9 cellular contexts compared by ENCODE assay signal in genomic region chr1:34885405-34886247, GRCh38. TPM values are rescaled to one million over a fixed set of nuclear protein-coding genes. Genes with fewer than 3 reads are reported as not detected.
A peak's percentile ranks its signal among the peaks of the same experiment; 100 is the strongest.
DNase-seq lines count a peak whose midpoint lies in the region; ATAC-seq and TF ChIP-seq lines count a peak whose summit lies in the region.
"Had no signal": no experiment of that assay in that cellular context is flagged by ENCODE, and none has a peak within 500 bp of the region (broad histone marks: within the 10 kb centered on the region; RNA-seq: fewer than 3 reads in every experiment).

No MANE protein-coding gene starts in this region.

- peak; percentile 65 for DNase-seq in activated CD8-positive, alpha-beta memory T cell treated with anti-CD3 and anti-CD28 coated beads, Interleukin-2, amount 10 ng/mL, durations not matched to agents 7 days and 5 days
- DNase-seq in fibroblast of mammary gland (ENCODE audit: low read depth) (peak; percentile 19), psoas muscle (peak; percentile 45 to 64), inferior parietal cortex (ENCODE audit: extremely low spot score) (no peak)

- H3K36me3 Mint-ChIP-seq in activated CD8-positive, alpha-beta memory T cell treated with anti-CD3 and anti-CD28 coated beads, Interleukin-2, amount 10 ng/mL, durations not matched to agents 7 days and 5 days = no peaks in the 10 kb centered on the region

- no peaks in the 10 kb centered on the region for H3K36me3 ChIP-seq in psoas muscle (ENCODE audit: insufficient read depth in 1 of 2, low read depth in 1 of 2)

- H3K27me3 ChIP-seq in psoas muscle (ENCODE audit: insufficient read depth in 3 of 3, low read length in 2 of 3) = peaks cover 12 to 61% (median 14%) of the 10 kb centered on the region in 3 donors

- peaks cover 55% of the 10 kb centered on the region for H3K27me3 Mint-ChIP-seq in activated CD8-positive, alpha-beta memory T cell treated with anti-CD3 and anti-CD28 coated beads, Interleukin-2, amount 10 ng/mL, durations not matched to agents 7 days and 5 days

- ATAC-seq in GM19035 (IDR thresholded peaks at IDR 0.05; ENCODE audit: unreplicated experiment) (peak; percentile 56), psoas muscle (peak in 2 of 4 donors; percentile 25 to 32), HG02610 (IDR thresholded peaks at IDR 0.05; ENCODE audit: unreplicated experiment) (no peak), HG03378 (IDR thresholded peaks at IDR 0.05; ENCODE audit: unreplicated experiment) (no peak), HG03039 (IDR thresholded peaks at IDR 0.05; ENCODE audit: unreplicated experiment) (no peak)
- peak; percentile 88 for ATAC-seq in activated CD8-positive, alpha-beta memory T cell treated with anti-CD3 and anti-CD28 coated beads, Interleukin-2, amount 10 ng/mL, durations not matched to agents 7 days and 5 days

- H3K4me3 Mint-ChIP-seq in activated CD8-positive, alpha-beta memory T cell treated with anti-CD3 and anti-CD28 coated beads, Interleukin-2, amount 10 ng/mL, durations not matched to agents 7 days and 5 days = peak overlapping the region; percentile 57

- H3K27ac ChIP-seq in psoas muscle = no peak overlapping the region
- H3K27ac ChIP-seq: KMS-11 had no signal

- H3K4me3 ChIP-seq in fibroblast of mammary gland (ENCODE audit: control insufficient read depth, low read depth, low read length) (peak overlapping the region; percentile 29), psoas muscle (peak overlapping the region; percentile 47)

- no peak for TF ChIP-seq CTCF in fibroblast of mammary gland (conservative IDR thresholded peaks at IDR 0.05; ENCODE audit: control insufficient read depth, insufficient read depth, low read depth, low read length)
- TF ChIP-seq CTCF in psoas muscle (IDR thresholded peaks at IDR 0.05) = no peak

- CTCF ChIA-PET in activated CD8-positive, alpha-beta memory T cell treated with anti-CD3 and anti-CD28 coated beads, Interleukin-2, amount 10 ng/mL, durations not matched to agents 7 days and 5 days (lab: Charles Lee) = interaction anchor here (1.2 to 1.9 kb wide), 3 partner anchors 22 to 33 kb away, joined by 3 to 9 read pairs (median 7); partner anchors contain the start of gene SMIM12

- peaks cover 5% of the 10 kb centered on the region for H3K4me1 Mint-ChIP-seq in activated CD8-positive, alpha-beta memory T cell treated with anti-CD3 and anti-CD28 coated beads, Interleukin-2, amount 10 ng/mL, durations not matched to agents 7 days and 5 days

- no peaks in the 10 kb centered on the region for H3K9me3 ChIP-seq in psoas muscle

- H3K4me1 ChIP-seq in psoas muscle = no peaks in the 10 kb centered on the region

- WGBS in psoas muscle, 3 donors = 1 to 2% (median 2%) methylated on average over 65 to 80 of the region's 80 CpGs

- H3K27ac Mint-ChIP-seq in activated CD8-positive, alpha-beta memory T cell treated with anti-CD3 and anti-CD28 coated beads, Interleukin-2, amount 10 ng/mL, durations not matched to agents 7 days and 5 days = no peak overlapping the region

- no peaks in the 10 kb centered on the region for H3K9me3 Mint-ChIP-seq in activated CD8-positive, alpha-beta memory T cell treated with anti-CD3 and anti-CD28 coated beads, Interleukin-2, amount 10 ng/mL, durations not matched to agents 7 days and 5 days (ENCODE audit: low read depth)

- intact Hi-C loops in psoas muscle (cut with DNase I) = no loop called here

RNA-seq across cellular contexts. Expression of gene SMIM12, which starts 26.1 kb away (rescaled TPM):
- 10 to 100 TPM; 52.7 to 67.2 TPM for total RNA-seq in activated CD8-positive, alpha-beta memory T cell treated with anti-CD3 and anti-CD28 coated beads, Interleukin-2, amount 10 ng/mL, durations not matched to agents 7 days and 5 days
- 10 to 100 TPM; 17.9 to 66.5 (median 45.8) TPM for total RNA-seq in psoas muscle
- 100 to 1,000 TPM in 2 of 3 donors, 10 to 100 TPM in 1; 59.2 to 140 (median 101) TPM for polyA plus RNA-seq in psoas muscle

RNA-seq across cellular contexts. Expression of gene DLGAP3, which starts 43.8 kb away (rescaled TPM):
- under 1 TPM; 0.50 to 0.66 TPM for total RNA-seq in activated CD8-positive, alpha-beta memory T cell treated with anti-CD3 and anti-CD28 coated beads, Interleukin-2, amount 10 ng/mL, durations not matched to agents 7 days and 5 days
- under 1 TPM in 3 of 4 donors, not detected in 1; 0.08 to 0.44 (median 0.17) TPM for total RNA-seq in psoas muscle
- under 1 TPM; 0.01 to 0.08 (median 0.03) TPM for polyA plus RNA-seq in psoas muscle

Comparison
In these comparisons a context has a peak if more than half of its experiments do, and no peak if none do; other contexts are left out.
1. ATAC-seq: peak in GM19035 (single experiment) and activated CD8-positive, alpha-beta memory T cell treated with anti-CD3 and anti-CD28 coated beads, Interleukin-2, amount 10 ng/mL, durations not matched to agents 7 days and 5 days (single experiment); none in HG02610 (single experiment), HG03378 (single experiment) and HG03039 (single experiment).